ENCODE assay signal across 1 cellular context in the genomic region with DNA sequence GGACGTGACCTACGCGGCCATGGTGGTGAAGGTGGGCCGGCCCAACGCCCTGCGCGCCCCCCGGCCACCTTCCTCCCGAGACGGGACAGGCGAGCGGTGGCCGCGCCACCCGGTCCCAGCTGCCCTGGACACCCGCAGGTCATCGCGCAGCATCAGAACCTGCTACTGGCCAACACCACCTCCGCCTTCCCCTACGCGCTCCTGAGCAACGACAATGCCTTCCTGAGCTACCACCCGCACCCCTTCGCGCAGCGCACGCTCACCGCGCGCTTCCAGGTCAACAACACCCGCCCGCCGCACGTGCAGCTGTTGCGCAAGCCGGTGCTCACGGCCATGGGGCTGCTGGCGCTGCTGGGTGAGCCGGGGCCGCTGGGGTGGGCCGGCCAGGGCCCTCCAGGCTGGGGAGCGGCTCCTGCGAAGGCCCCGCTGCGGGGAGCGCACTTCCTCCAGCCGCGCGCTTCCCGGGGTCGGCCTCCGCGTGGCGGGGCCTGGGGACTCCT.
TF ChIP-seq lines count a peak whose summit lies in the region.

No MANE protein-coding gene starts in this region.

TF ChIP-seq in GM23338, 12 proteins besides CTCF, POLR2A, EP300 and RAD21:
- TF ChIP-seq, protein P1, sequence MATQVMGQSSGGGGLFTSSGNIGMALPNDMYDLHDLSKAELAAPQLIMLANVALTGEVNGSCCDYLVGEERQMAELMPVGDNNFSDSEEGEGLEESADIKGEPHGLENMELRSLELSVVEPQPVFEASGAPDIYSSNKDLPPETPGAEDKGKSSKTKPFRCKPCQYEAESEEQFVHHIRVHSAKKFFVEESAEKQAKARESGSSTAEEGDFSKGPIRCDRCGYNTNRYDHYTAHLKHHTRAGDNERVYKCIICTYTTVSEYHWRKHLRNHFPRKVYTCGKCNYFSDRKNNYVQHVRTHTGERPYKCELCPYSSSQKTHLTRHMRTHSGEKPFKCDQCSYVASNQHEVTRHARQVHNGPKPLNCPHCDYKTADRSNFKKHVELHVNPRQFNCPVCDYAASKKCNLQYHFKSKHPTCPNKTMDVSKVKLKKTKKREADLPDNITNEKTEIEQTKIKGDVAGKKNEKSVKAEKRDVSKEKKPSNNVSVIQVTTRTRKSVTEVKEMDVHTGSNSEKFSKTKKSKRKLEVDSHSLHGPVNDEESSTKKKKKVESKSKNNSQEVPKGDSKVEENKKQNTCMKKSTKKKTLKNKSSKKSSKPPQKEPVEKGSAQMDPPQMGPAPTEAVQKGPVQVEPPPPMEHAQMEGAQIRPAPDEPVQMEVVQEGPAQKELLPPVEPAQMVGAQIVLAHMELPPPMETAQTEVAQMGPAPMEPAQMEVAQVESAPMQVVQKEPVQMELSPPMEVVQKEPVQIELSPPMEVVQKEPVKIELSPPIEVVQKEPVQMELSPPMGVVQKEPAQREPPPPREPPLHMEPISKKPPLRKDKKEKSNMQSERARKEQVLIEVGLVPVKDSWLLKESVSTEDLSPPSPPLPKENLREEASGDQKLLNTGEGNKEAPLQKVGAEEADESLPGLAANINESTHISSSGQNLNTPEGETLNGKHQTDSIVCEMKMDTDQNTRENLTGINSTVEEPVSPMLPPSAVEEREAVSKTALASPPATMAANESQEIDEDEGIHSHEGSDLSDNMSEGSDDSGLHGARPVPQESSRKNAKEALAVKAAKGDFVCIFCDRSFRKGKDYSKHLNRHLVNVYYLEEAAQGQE (IDR thresholded peaks at IDR 0.05; ENCODE audit: unreplicated experiment): no peak
- TF ChIP-seq STAT1 (IDR thresholded peaks at IDR 0.05; ENCODE audit: unreplicated experiment) (no peak), CREB1 (CRISPR knock-in tag; IDR thresholded peaks at IDR 0.05; ENCODE audit: low read depth) (no peak), ZNF331 (CRISPR knock-in tag; IDR thresholded peaks at IDR 0.05; ENCODE audit: low read depth) (no peak), POLR2AphosphoS5 (IDR thresholded peaks at IDR 0.05; ENCODE audit: low read depth) (peak; percentile 47)
- TF ChIP-seq, protein P2, sequence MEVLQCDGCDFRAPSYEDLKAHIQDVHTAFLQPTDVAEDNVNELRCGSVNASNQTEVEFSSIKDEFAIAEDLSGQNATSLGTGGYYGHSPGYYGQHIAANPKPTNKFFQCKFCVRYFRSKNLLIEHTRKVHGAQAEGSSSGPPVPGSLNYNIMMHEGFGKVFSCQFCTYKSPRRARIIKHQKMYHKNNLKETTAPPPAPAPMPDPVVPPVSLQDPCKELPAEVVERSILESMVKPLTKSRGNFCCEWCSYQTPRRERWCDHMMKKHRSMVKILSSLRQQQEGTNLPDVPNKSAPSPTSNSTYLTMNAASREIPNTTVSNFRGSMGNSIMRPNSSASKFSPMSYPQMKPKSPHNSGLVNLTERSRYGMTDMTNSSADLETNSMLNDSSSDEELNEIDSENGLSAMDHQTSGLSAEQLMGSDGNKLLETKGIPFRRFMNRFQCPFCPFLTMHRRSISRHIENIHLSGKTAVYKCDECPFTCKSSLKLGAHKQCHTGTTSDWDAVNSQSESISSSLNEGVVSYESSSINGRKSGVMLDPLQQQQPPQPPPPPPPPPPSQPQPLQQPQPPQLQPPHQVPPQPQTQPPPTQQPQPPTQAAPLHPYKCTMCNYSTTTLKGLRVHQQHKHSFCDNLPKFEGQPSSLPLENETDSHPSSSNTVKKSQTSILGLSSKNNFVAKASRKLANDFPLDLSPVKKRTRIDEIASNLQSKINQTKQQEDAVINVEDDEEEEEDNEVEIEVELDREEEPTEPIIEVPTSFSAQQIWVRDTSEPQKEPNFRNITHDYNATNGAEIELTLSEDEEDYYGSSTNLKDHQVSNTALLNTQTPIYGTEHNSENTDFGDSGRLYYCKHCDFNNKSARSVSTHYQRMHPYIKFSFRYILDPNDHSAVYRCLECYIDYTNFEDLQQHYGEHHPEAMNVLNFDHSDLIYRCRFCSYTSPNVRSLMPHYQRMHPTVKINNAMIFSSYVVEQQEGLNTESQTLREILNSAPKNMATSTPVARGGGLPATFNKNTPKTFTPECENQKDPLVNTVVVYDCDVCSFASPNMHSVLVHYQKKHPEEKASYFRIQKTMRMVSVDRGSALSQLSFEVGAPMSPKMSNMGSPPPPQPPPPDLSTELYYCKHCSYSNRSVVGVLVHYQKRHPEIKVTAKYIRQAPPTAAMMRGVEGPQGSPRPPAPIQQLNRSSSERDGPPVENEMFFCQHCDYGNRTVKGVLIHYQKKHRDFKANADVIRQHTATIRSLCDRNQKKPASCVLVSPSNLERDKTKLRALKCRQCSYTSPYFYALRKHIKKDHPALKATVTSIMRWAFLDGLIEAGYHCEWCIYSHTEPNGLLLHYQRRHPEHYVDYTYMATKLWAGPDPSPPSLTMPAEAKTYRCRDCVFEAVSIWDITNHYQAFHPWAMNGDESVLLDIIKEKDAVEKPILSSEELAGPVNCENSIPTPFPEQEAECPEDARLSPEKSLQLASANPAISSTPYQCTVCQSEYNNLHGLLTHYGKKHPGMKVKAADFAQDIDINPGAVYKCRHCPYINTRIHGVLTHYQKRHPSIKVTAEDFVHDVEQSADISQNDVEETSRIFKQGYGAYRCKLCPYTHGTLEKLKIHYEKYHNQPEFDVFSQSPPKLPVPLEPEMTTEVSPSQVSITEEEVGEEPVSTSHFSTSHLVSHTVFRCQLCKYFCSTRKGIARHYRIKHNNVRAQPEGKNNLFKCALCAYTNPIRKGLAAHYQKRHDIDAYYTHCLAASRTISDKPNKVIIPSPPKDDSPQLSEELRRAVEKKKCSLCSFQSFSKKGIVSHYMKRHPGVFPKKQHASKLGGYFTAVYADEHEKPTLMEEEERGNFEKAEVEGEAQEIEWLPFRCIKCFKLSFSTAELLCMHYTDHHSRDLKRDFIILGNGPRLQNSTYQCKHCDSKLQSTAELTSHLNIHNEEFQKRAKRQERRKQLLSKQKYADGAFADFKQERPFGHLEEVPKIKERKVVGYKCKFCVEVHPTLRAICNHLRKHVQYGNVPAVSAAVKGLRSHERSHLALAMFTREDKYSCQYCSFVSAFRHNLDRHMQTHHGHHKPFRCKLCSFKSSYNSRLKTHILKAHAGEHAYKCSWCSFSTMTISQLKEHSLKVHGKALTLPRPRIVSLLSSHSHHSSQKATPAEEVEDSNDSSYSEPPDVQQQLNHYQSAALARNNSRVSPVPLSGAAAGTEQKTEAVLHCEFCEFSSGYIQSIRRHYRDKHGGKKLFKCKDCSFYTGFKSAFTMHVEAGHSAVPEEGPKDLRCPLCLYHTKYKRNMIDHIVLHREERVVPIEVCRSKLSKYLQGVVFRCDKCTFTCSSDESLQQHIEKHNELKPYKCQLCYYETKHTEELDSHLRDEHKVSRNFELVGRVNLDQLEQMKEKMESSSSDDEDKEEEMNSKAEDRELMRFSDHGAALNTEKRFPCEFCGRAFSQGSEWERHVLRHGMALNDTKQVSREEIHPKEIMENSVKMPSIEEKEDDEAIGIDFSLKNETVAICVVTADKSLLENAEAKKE (CRISPR knock-in tag; IDR thresholded peaks at IDR 0.05): no peak
